Comparison of ENCODE assay signal across 8 cellular contexts in the genomic region with DNA sequence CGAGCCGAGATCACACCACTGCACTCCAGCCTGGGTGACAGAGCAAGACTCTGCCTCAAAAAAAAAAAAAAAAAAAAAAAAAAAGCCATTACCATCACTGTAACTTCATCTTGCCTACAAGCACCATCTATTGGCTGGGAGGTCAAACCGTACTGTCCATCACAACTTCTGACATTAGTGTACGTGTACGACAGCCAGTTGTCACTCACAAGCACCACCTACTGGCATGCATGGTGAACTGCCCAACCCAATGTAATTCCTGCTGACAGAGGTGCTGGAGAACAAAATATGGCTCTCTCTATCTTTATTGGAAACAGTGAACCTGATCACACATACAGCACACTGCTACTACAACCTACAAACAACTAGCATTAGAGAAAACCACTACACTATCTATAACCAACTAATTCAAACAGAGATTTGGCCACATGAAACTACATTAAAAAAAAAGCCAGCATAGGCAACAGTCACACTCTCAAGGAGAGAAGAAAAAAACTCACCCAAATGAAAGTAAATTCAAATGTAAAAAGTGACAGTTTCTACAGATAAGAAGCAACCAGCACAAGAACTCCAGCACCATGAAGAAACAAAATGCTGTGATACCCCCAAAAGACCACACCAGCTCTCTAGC.
A peak's percentile ranks its signal among the peaks of the same experiment; 100 is the strongest.
DNase-seq lines count a peak whose midpoint lies in the region; TF ChIP-seq lines count a peak whose summit lies in the region.

No MANE protein-coding gene starts in this region.

- H3K36me3 Mint-ChIP-seq in HFFc6 (ENCODE audit: low read depth) = no peaks in the 10 kb centered on the region
- no peaks in the 10 kb centered on the region for H3K36me3 Mint-ChIP-seq in T-helper 2 cell treated with Interferon-gamma antibody and Interleukin-4, amounts not matched to agents 5 μg/mL and 100 μg/mL, for 36 hours (ENCODE audit: low read depth)

- DNase-seq in AG09319 (ENCODE audit: extremely low read depth, low read depth) (no peak), GM13977 (ENCODE audit: low spot score) (peak; percentile 50), HFFc6 (no peak), choroid plexus epithelial cell (ENCODE audit: low read depth) (peak; percentile 42), NCI-H226 (no peak)
- peak; percentile 33 for DNase-seq in stimulated activated CD8-positive, alpha-beta memory T cell treated with anti-CD3 and anti-CD28 coated beads, Interleukin-4, amount 100 ng/mL, for 48 hours
- DNase-seq in T-helper 2 cell treated with Interferon-gamma antibody and Interleukin-4, amounts not matched to agents 5 μg/mL and 100 μg/mL, for 36 hours (ENCODE audit: low spot score) = no peak

- no peaks in the 10 kb centered on the region for H3F3A ChIP-seq in Loucy (ENCODE audit: low read depth)

- H3K4me1 Mint-ChIP-seq in HFFc6 (ENCODE audit: low read depth) = no peaks in the 10 kb centered on the region
- no peaks in the 10 kb centered on the region for H3K4me1 Mint-ChIP-seq in T-helper 2 cell treated with Interferon-gamma antibody and Interleukin-4, amounts not matched to agents 5 μg/mL and 100 μg/mL, for 36 hours (ENCODE audit: low read depth)

- no peaks in the 10 kb centered on the region for H3K9me3 Mint-ChIP-seq in HFFc6
- no peaks in the 10 kb centered on the region for H3K9me3 Mint-ChIP-seq in T-helper 2 cell treated with Interferon-gamma antibody and Interleukin-4, amounts not matched to agents 5 μg/mL and 100 μg/mL, for 36 hours

- H3K27me3 ChIP-seq in Loucy (ENCODE audit: insufficient read depth, low read length, poor library complexity, severe bottlenecking) = no peaks in the 10 kb centered on the region

- H3K9ac ChIP-seq in Loucy (ENCODE audit: low read depth, low read length, poor library complexity, severe bottlenecking) = no peak overlapping the region

- H3K4me1 ChIP-seq in Loucy (ENCODE audit: insufficient read depth, low read length, poor library complexity, severe bottlenecking) = no peaks in the 10 kb centered on the region

- no peak overlapping the region for H3K27ac Mint-ChIP-seq in HFFc6
- no peak overlapping the region for H3K27ac Mint-ChIP-seq in T-helper 2 cell treated with Interferon-gamma antibody and Interleukin-4, amounts not matched to agents 5 μg/mL and 100 μg/mL, for 36 hours

- no peaks in the 10 kb centered on the region for H3K79me2 ChIP-seq in Loucy (ENCODE audit: insufficient read depth, low read length)

- no peak overlapping the region for H3K4me2 ChIP-seq in Loucy (ENCODE audit: low read depth, low read length, poor library complexity, severe bottlenecking)

- no peak overlapping the region for H3K4me3 Mint-ChIP-seq in HFFc6
- H3K4me3 Mint-ChIP-seq in T-helper 2 cell treated with Interferon-gamma antibody and Interleukin-4, amounts not matched to agents 5 μg/mL and 100 μg/mL, for 36 hours = no peak overlapping the region

- no peaks in the 10 kb centered on the region for H3K9me2 ChIP-seq in Loucy (replicated peaks; ENCODE audit: low read depth, low read length)

- no peaks in the 10 kb centered on the region for H4K20me1 ChIP-seq in Loucy (ENCODE audit: insufficient read depth, low read length, poor library complexity, severe bottlenecking)

- H2AFZ ChIP-seq in Loucy (ENCODE audit: low read length) = no peak overlapping the region

- TF ChIP-seq CTCF in AG09319 (IDR thresholded peaks at IDR 0.05; ENCODE audit: low read depth, low read length) (peak; percentile 41), GM13977 (IDR thresholded peaks at IDR 0.05; ENCODE audit: extremely low read depth, insufficient read depth, missing control alignments) (peak; percentile 68), HFFc6 (IDR thresholded peaks at IDR 0.05) (peak; percentile 59), Loucy (conservative IDR thresholded peaks at IDR 0.05; ENCODE audit: low read length) (peak; percentile 74), choroid plexus epithelial cell (conservative IDR thresholded peaks at IDR 0.05; ENCODE audit: low read depth, low read length) (peak; percentile 79)

- no peaks in the 10 kb centered on the region for H3K36me3 ChIP-seq in Loucy (ENCODE audit: insufficient read depth, low read length)

- H3K27me3 Mint-ChIP-seq in HFFc6 (ENCODE audit: insufficient read depth) = no peaks in the 10 kb centered on the region
- peaks cover 2% of the 10 kb centered on the region for H3K27me3 Mint-ChIP-seq in T-helper 2 cell treated with Interferon-gamma antibody and Interleukin-4, amounts not matched to agents 5 μg/mL and 100 μg/mL, for 36 hours (ENCODE audit: low read depth)

- in situ Hi-C loops in GM13977 (cut with MboI; ENCODE audit: low pct_unique_long_range_greater_than_20kb, low sequenced_read_pairs, unreplicated experiment) = no loop called here

- H3K9me3 ChIP-seq in Loucy (ENCODE audit: insufficient read depth, low read depth, low read length) = no peaks in the 10 kb centered on the region

- no peak overlapping the region for H3K4me3 ChIP-seq in Loucy (ENCODE audit: low read length, poor library complexity, severe bottlenecking)
- no peak overlapping the region for H3K4me3 ChIP-seq in choroid plexus epithelial cell (ENCODE audit: low read depth, low read length)

Comparison
In these comparisons a context has a peak if more than half of its experiments do, and no peak if none do; other contexts are left out.
1. DNase-seq: peak in GM13977 (single experiment), choroid plexus epithelial cell (single experiment) and stimulated activated CD8-positive, alpha-beta memory T cell treated with anti-CD3 and anti-CD28 coated beads, Interleukin-4, amount 100 ng/mL, for 48 hours (single experiment); none in AG09319 (single experiment), HFFc6 (single experiment), T-helper 2 cell treated with Interferon-gamma antibody and Interleukin-4, amounts not matched to agents 5 μg/mL and 100 μg/mL, for 36 hours (single experiment) and NCI-H226 (single experiment).
2. Peak in every context shown above with its lines, with median percentiles within 50 percentile points of each other: CTCF ChIP-seq.